In the genomic region with DNA sequence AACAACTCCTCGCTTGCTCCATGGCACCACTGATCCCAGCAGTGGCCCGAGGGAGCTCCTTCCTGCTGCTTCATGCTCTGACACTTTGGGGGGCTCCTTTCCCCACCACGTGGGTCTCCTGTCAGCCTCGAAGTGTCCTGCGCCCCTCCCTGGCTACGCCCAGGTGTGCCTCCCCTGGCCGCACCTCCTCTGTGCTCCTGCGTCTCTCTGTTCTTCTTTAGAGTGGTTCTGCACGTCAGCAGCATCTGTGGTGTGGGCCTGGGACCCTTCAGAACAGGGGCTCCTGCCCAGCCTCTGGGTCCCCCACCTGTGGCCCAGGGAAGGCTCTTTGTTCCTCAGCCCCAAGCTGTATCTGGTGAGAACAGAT, we compare ENCODE assay signal across 18 cellular contexts. TPM values are rescaled to one million over a fixed set of nuclear protein-coding genes. Genes with fewer than 3 reads are reported as not detected.
DNase-seq lines count a peak whose midpoint lies in the region; ATAC-seq, FAIRE-seq and TF ChIP-seq lines count a peak whose summit lies in the region.
"Had no signal": no experiment of that assay in that cellular context is flagged by ENCODE, and none has a peak within 500 bp of the region (broad histone marks: within the 10 kb centered on the region; RNA-seq: fewer than 3 reads in every experiment).

No MANE protein-coding gene starts in this region.

- TF ChIP-seq CTCF in A549 (IDR thresholded peaks at IDR 0.05), result no peak
- TF ChIP-seq CTCF in lower lobe of right lung (IDR thresholded peaks at IDR 0.05), result no peak
- TF ChIP-seq CTCF in esophagus squamous epithelium (IDR thresholded peaks at IDR 0.05), result no peak

- no peaks in the 10 kb centered on the region for H3K9me3 Mint-ChIP-seq in activated T-helper 1 cell treated with anti-CD3 and anti-CD28 coated beads, Interleukin-12 subunit alpha, Interleukin-12 subunit beta, Interleukin-2, Interleukin-4 antibody, amounts not matched to agents 30 ng/mL and 10 ng/mL and 1 ng/mL, durations not matched to agents 14 hours and 24 hours and 36 hours
- H3K9me3 Mint-ChIP-seq: activated CD4-positive, alpha-beta T cell treated with anti-CD3 and anti-CD28 coated beads, Interleukin-2, amount 10 ng/mL, durations not matched to agents 24 days and 14 days; stimulated activated memory B cell treated with anti-CD40 and anti-IgM and Interleukin-4, amounts not matched to agents 10 μg/mL and 1 μg/mL and 100 μg/mL, for 72 hours had no signal

- no peak for TF ChIP-seq RAD21 in A549 (conservative IDR thresholded peaks at IDR 0.05 in 1 of 2, IDR thresholded peaks at IDR 0.05 in 1 of 2)

- peak overlapping the region; percentile 64 for H3K4me2 ChIP-seq in A549

- CTCF ChIA-PET in A549 (lab: Yijun Ruan, JAX), result interaction anchor here (0.7 to 35.7 kb wide), 8 partner anchors 9 to 88 kb away, joined by 3 to 700 read pairs (median 4); partner anchors contain the start of gene NTSR2

- intact Hi-C loops in lower lobe of right lung (cut with DNase I), result no loop called here
- intact Hi-C loops in activated T-helper 1 cell treated with anti-CD3 and anti-CD28 coated beads, Interleukin-12 subunit alpha, Interleukin-12 subunit beta, Interleukin-2, Interleukin-4 antibody, amounts not matched to agents 30 ng/mL and 10 ng/mL and 1 ng/mL, durations not matched to agents 14 hours and 24 hours and 36 hours (cut with micrococcal nuclease), result no loop called here
- intact Hi-C loops in esophagus squamous epithelium (cut with DNase I), result no loop called here

- no peak for FAIRE-seq in A549 (lab: Jason Lieb, UNC)
- FAIRE-seq: G401.6, TTC549 had no signal

- no peaks in the 10 kb centered on the region for H3K36me3 ChIP-seq in adipocyte (ENCODE audit: control insufficient read depth, insufficient read depth, low read length, severe bottlenecking)
- no peaks in the 10 kb centered on the region for H3K36me3 ChIP-seq in lower lobe of right lung
- H3K36me3 ChIP-seq in esophagus squamous epithelium, result no peaks in the 10 kb centered on the region
- H3K36me3 ChIP-seq: neutrophil had no signal

- H3K4me3 ChIP-seq in A549, result no peak overlapping the region
- H3K4me3 ChIP-seq in adipocyte (ENCODE audit: low read length), result no peak overlapping the region
- no peak overlapping the region for H3K4me3 ChIP-seq in lower lobe of right lung
- no peak overlapping the region for H3K4me3 ChIP-seq in esophagus squamous epithelium

- H3K9me3 ChIP-seq in A549, result no peaks in the 10 kb centered on the region
- no peaks in the 10 kb centered on the region for H3K9me3 ChIP-seq in adipocyte (ENCODE audit: control insufficient read depth, low read length)
- H3K9me3 ChIP-seq in lower lobe of right lung, result no peaks in the 10 kb centered on the region
- no peaks in the 10 kb centered on the region for H3K9me3 ChIP-seq in esophagus squamous epithelium
- H3K9me3 ChIP-seq: neutrophil had no signal

- no peak overlapping the region for H3K4me3 Mint-ChIP-seq in activated T-helper 1 cell treated with anti-CD3 and anti-CD28 coated beads, Interleukin-12 subunit alpha, Interleukin-12 subunit beta, Interleukin-2, Interleukin-4 antibody, amounts not matched to agents 30 ng/mL and 10 ng/mL and 1 ng/mL, durations not matched to agents 14 hours and 24 hours and 36 hours
- H3K4me3 Mint-ChIP-seq: activated CD4-positive, alpha-beta T cell treated with anti-CD3 and anti-CD28 coated beads, Interleukin-2, amount 10 ng/mL, durations not matched to agents 24 days and 14 days; stimulated activated memory B cell treated with anti-CD40 and anti-IgM and Interleukin-4, amounts not matched to agents 10 μg/mL and 1 μg/mL and 100 μg/mL, for 72 hours had no signal

- peak overlapping the region; percentile 33 for H3K9ac ChIP-seq in adipocyte (ENCODE audit: low read length)

- DNase-seq in A549 (ENCODE audit: low read depth in 1 of 2, low spot score in 1 of 2), result no peak
- DNase-seq in adipocyte (ENCODE audit: low read depth), result no peak
- DNase-seq in lower lobe of right lung, result no peak
- DNase-seq in stimulated activated naive CD8-positive, alpha-beta T cell treated with anti-CD3 and anti-CD28 coated beads, Interleukin-15, Interleukin-2, amounts not matched to agents 100 U/mL and 50 U/mL, for 24 hours, result no peak
- DNase-seq in activated T-helper 1 cell treated with anti-CD3 and anti-CD28 coated beads, Interleukin-12 subunit alpha, Interleukin-12 subunit beta, Interleukin-2, Interleukin-4 antibody, amounts not matched to agents 30 ng/mL and 10 ng/mL and 1 ng/mL, durations not matched to agents 14 hours and 24 hours and 36 hours (ENCODE audit: low spot score), result no peak
- DNase-seq in activated T-cell treated with anti-CD3 and anti-CD28 coated beads, Interleukin-2, amount 50 U/mL, for 48 hours, result no peak
- no peak for DNase-seq in esophagus squamous epithelium (lab: John Stamatoyannopoulos, UW)
- DNase-seq: activated CD4-positive, alpha-beta T cell treated with anti-CD3 and anti-CD28 coated beads, Interleukin-2, amount 10 ng/mL, durations not matched to agents 24 days and 14 days; activated CD8-positive, alpha-beta memory T cell treated with anti-CD3 and anti-CD28 coated beads, Interleukin-2, amount 50 U/mL, for 48 hours had no signal

- no peak overlapping the region for H3K27ac Mint-ChIP-seq in activated T-helper 1 cell treated with anti-CD3 and anti-CD28 coated beads, Interleukin-12 subunit alpha, Interleukin-12 subunit beta, Interleukin-2, Interleukin-4 antibody, amounts not matched to agents 30 ng/mL and 10 ng/mL and 1 ng/mL, durations not matched to agents 14 hours and 24 hours and 36 hours
- H3K27ac Mint-ChIP-seq: activated CD4-positive, alpha-beta T cell treated with anti-CD3 and anti-CD28 coated beads, Interleukin-2, amount 10 ng/mL, durations not matched to agents 24 days and 14 days; stimulated activated memory B cell treated with anti-CD40 and anti-IgM and Interleukin-4, amounts not matched to agents 10 μg/mL and 1 μg/mL and 100 μg/mL, for 72 hours had no signal

- H3K4me1 ChIP-seq in A549 (peaks cover 23% of the 10 kb centered on the region), adipocyte (ENCODE audit: control insufficient read depth, insufficient read depth, low read length) (peaks cover 42% of the 10 kb centered on the region), lower lobe of right lung (peaks cover 21% of the 10 kb centered on the region), esophagus squamous epithelium (peaks cover 4 to 54% (median 17%) of the 10 kb centered on the region in 3 donors)

- WGBS in A549 (ENCODE audit: missing lambda C conversion rate), result 73% methylated on average over 9 of the region's 9 CpGs
- 62% methylated on average over 8 to 9 of the region's 9 CpGs for WGBS in esophagus squamous epithelium, 2 donors

- no peaks in the 10 kb centered on the region for H3K27me3 Mint-ChIP-seq in activated T-helper 1 cell treated with anti-CD3 and anti-CD28 coated beads, Interleukin-12 subunit alpha, Interleukin-12 subunit beta, Interleukin-2, Interleukin-4 antibody, amounts not matched to agents 30 ng/mL and 10 ng/mL and 1 ng/mL, durations not matched to agents 14 hours and 24 hours and 36 hours (ENCODE audit: insufficient read depth)
- H3K27me3 Mint-ChIP-seq: stimulated activated memory B cell treated with anti-CD40 and anti-IgM and Interleukin-4, amounts not matched to agents 10 μg/mL and 1 μg/mL and 100 μg/mL, for 72 hours had no signal

- no peaks in the 10 kb centered on the region for H3K36me3 Mint-ChIP-seq in activated T-helper 1 cell treated with anti-CD3 and anti-CD28 coated beads, Interleukin-12 subunit alpha, Interleukin-12 subunit beta, Interleukin-2, Interleukin-4 antibody, amounts not matched to agents 30 ng/mL and 10 ng/mL and 1 ng/mL, durations not matched to agents 14 hours and 24 hours and 36 hours (ENCODE audit: low read depth)
- H3K36me3 Mint-ChIP-seq: stimulated activated memory B cell treated with anti-CD40 and anti-IgM and Interleukin-4, amounts not matched to agents 10 μg/mL and 1 μg/mL and 100 μg/mL, for 72 hours had no signal

- peak overlapping the region; percentile 68 to 81 for H3K27ac ChIP-seq in A549
- peak overlapping the region; percentile 63 for H3K27ac ChIP-seq in lower lobe of right lung
- peak overlapping the region in 2 of 4 donors; percentile 68 to 83 for H3K27ac ChIP-seq in esophagus squamous epithelium
- H3K27ac ChIP-seq: C4-2B, neutrophil had no signal

- H3K4me1 Mint-ChIP-seq in activated T-helper 1 cell treated with anti-CD3 and anti-CD28 coated beads, Interleukin-12 subunit alpha, Interleukin-12 subunit beta, Interleukin-2, Interleukin-4 antibody, amounts not matched to agents 30 ng/mL and 10 ng/mL and 1 ng/mL, durations not matched to agents 14 hours and 24 hours and 36 hours (ENCODE audit: low read depth), result no peaks in the 10 kb centered on the region

- no peak for TF ChIP-seq EP300 in A549 (IDR thresholded peaks at IDR 0.05)

- H3K27me3 ChIP-seq in adipocyte (replicated peaks; ENCODE audit: control insufficient read depth, insufficient read depth, low read length) (no peaks in the 10 kb centered on the region), lower lobe of right lung (ENCODE audit: low read depth) (peaks cover 4% of the 10 kb centered on the region), esophagus squamous epithelium (no peaks in the 10 kb centered on the region)

- POLR2A ChIA-PET in A549 (lab: Yijun Ruan, JAX), result no interaction called here

- no peak for TF ChIP-seq POLR2A in A549 (IDR thresholded peaks at IDR 0.05; ENCODE audit: low read length)
- TF ChIP-seq POLR2A in esophagus squamous epithelium (IDR thresholded peaks at IDR 0.05), result no peak

- ATAC-seq in A549, result no peak
- no peak for ATAC-seq in lower lobe of right lung
- ATAC-seq in stimulated activated naive CD8-positive, alpha-beta T cell treated with anti-CD3 and anti-CD28 coated beads, Interleukin-15, Interleukin-2, amounts not matched to agents 100 U/mL and 50 U/mL, for 24 hours, result peak; percentile 5
- no peak for ATAC-seq in HG02763 (IDR thresholded peaks at IDR 0.05; ENCODE audit: unreplicated experiment)
- ATAC-seq: stimulated activated memory B cell treated with anti-CD40 and anti-IgM and Interleukin-4, amounts not matched to agents 10 μg/mL and 1 μg/mL and 100 μg/mL, for 72 hours had no signal

RNA-seq across cellular contexts. Expression of gene NTSR2, which starts 26.7 kb away (rescaled TPM):
- polyA plus RNA-seq in A549 (2011; rRNA removed) (not detected in 2 replicates), A549 (2017; fragmentation: RNase III; extraction: RNeasy Plus Mini Kit Qiagen cat#74134 plus additional on column Dnase treatment) (not detected in 3 replicates)
- not detected in 2 replicates for polyA plus RNA-seq in A549 (2012; cell fraction: cytosol; rRNA removed)
- not detected in 2 replicates for polyA plus RNA-seq in A549 (2012; cell fraction: nucleus; rRNA removed)
- polyA minus RNA-seq in A549 (2011; rRNA and poly(A)+ RNA removed), result not detected in 2 replicates
- total RNA-seq in lower lobe of right lung (not detected), esophagus squamous epithelium (not detected)
- total RNA-seq in activated T-helper 1 cell treated with anti-CD3 and anti-CD28 coated beads, Interleukin-12 subunit alpha, Interleukin-12 subunit beta, Interleukin-2, Interleukin-4 antibody, amounts not matched to agents 30 ng/mL and 10 ng/mL and 1 ng/mL, durations not matched to agents 14 hours and 24 hours and 36 hours, result not detected in 2 replicates
- total RNA-seq: A172; activated CD4-positive, alpha-beta T cell treated with anti-CD3 and anti-CD28 coated beads, Interleukin-2, amount 10 ng/mL, durations not matched to agents 24 days and 14 days; fibroblast of villous mesenchyme; mononuclear cell had no signal

RNA-seq across cellular contexts. Expression of gene LPIN1, which starts 49.7 kb away (rescaled TPM):
- polyA plus RNA-seq in A549 (2011; rRNA removed), result 18.5 and 19.2 TPM in 2 replicates
- polyA plus RNA-seq in A549 (2012; cell fraction: cytosol; rRNA removed), result 14.2 and 15.7 TPM in 2 replicates
- 22.9 and 29.1 TPM in 2 replicates for polyA plus RNA-seq in A549 (2012; cell fraction: nucleus; rRNA removed)
- polyA plus RNA-seq in A549 (2017; fragmentation: RNase III; extraction: RNeasy Plus Mini Kit Qiagen cat#74134 plus additional on column Dnase treatment), result 14.7 to 27.5 TPM (median 25.1 TPM) in 3 replicates
- 16.5 and 19.3 TPM in 2 replicates for polyA minus RNA-seq in A549 (2011; rRNA and poly(A)+ RNA removed)
- 52.7 TPM for total RNA-seq in lower lobe of right lung
- total RNA-seq in activated T-helper 1 cell treated with anti-CD3 and anti-CD28 coated beads, Interleukin-12 subunit alpha, Interleukin-12 subunit beta, Interleukin-2, Interleukin-4 antibody, amounts not matched to agents 30 ng/mL and 10 ng/mL and 1 ng/mL, durations not matched to agents 14 hours and 24 hours and 36 hours, result 46.0 and 49.5 TPM in 2 replicates
- total RNA-seq in esophagus squamous epithelium, result 10 to 100 TPM; 16.9 to 80.9 (median 39.7) TPM
